1 cellular context compared by ENCODE assay signal in the genomic region with DNA sequence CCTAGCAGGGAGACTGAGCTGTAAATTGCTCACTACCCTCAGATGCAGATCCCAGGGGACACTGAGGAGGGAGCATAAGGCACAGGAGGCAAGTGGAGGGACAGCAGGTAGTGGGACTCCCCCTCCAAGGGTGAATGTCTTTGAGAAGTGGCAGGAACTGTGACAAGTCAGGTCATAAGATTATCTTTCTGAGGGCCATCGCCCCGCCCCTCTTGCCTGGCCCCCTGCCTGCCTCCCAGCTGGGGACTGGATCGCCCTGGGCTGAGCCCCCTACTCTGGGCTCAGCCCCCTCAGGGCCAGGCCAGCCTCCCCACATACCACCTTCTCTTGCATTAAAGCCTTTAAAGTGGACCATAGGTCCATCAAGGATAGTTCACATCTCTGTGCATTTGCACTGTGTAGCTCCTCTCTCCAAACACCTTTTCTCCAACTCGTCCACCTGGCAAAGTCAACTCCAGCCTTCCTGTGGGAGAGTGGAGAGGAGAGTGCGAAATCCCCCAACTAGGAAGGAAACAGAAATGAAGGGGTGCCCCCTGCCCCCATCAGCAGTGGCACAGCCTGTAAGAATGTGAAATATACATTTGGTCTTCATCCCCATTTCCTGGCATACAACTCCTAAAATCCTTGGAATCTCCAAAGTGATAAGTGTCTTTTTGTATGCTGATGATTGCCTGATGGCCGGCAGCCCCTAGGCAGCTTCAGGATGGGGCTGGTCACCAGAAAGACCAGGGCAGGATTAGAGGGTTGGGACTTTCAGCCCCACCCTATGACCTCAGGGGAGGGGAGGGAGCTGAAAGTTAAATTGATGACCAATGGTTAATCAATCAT.
TF ChIP-seq lines count a peak whose summit lies in the region.

No MANE protein-coding gene starts in this region.

TF ChIP-seq in GM12878, 131 proteins besides CTCF, POLR2A, EP300 and RAD21:
- TF ChIP-seq EED (IDR thresholded peaks at IDR 0.05; ENCODE audit: low read depth), result no peak
- TF ChIP-seq HDAC2 (IDR thresholded peaks at IDR 0.05), result no peak
- no peak for TF ChIP-seq IRF4 (IDR thresholded peaks at IDR 0.05; ENCODE audit: low read depth, low read length)
- no peak for TF ChIP-seq SUZ12 (IDR thresholded peaks at IDR 0.05; ENCODE audit: unreplicated experiment)
- TF ChIP-seq ZNF274 (IDR thresholded peaks at IDR 0.05; ENCODE audit: insufficient read depth, insufficient read length), result no peak
- no peak for TF ChIP-seq KDM1A (IDR thresholded peaks at IDR 0.05; ENCODE audit: borderline replicate concordance)
- TF ChIP-seq HCFC1 (IDR thresholded peaks at IDR 0.05; ENCODE audit: low read length), result no peak
- TF ChIP-seq MEF2B (IDR thresholded peaks at IDR 0.05; ENCODE audit: partially characterized antibody, poor library complexity, severe bottlenecking), result no peak
- TF ChIP-seq EZH2 (IDR thresholded peaks at IDR 0.05; ENCODE audit: borderline replicate concordance, control insufficient read depth, low read depth, low read length), result no peak
- TF ChIP-seq, protein P1, sequence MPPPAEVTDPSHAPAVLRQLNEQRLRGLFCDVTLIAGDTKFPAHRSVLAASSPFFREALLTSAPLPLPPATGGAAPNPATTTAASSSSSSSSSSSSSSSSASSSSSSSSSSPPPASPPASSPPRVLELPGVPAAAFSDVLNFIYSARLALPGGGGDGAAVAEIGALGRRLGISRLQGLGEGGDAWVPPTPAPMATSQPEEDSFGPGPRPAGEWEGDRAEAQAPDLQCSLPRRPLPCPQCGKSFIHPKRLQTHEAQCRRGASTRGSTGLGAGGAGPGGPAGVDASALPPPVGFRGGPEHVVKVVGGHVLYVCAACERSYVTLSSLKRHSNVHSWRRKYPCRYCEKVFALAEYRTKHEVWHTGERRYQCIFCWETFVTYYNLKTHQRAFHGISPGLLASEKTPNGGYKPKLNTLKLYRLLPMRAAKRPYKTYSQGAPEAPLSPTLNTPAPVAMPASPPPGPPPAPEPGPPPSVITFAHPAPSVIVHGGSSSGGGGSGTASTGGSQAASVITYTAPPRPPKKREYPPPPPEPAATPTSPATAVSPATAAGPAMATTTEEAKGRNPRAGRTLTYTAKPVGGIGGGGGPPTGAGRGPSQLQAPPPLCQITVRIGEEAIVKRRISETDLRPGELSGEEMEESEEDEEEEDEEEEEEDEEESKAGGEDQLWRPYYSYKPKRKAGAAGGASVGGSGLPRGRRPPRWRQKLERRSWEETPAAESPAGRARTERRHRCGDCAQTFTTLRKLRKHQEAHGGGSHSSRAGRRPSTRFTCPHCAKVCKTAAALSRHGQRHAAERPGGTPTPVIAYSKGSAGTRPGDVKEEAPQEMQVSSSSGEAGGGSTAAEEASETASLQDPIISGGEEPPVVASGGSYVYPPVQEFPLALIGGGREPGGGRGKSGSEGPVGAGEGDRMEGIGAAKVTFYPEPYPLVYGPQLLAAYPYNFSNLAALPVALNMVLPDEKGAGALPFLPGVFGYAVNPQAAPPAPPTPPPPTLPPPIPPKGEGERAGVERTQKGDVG (CRISPR knock-in tag; IDR thresholded peaks at IDR 0.05), result no peak
- no peak for TF ChIP-seq POU2F2 (IDR thresholded peaks at IDR 0.05; ENCODE audit: borderline replicate concordance, low read depth, low read length)
- TF ChIP-seq PAX5 (IDR thresholded peaks at IDR 0.05; ENCODE audit: borderline replicate concordance, low read depth, low read length), result no peak
- TF ChIP-seq, protein P2, sequence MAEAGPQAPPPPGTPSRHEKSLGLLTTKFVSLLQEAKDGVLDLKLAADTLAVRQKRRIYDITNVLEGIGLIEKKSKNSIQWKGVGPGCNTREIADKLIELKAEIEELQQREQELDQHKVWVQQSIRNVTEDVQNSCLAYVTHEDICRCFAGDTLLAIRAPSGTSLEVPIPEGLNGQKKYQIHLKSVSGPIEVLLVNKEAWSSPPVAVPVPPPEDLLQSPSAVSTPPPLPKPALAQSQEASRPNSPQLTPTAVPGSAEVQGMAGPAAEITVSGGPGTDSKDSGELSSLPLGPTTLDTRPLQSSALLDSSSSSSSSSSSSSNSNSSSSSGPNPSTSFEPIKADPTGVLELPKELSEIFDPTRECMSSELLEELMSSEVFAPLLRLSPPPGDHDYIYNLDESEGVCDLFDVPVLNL (IDR thresholded peaks at IDR 0.05; ENCODE audit: low read depth, low read length), result no peak
